Comparison of ENCODE assay signal across 19 cellular contexts in the genomic region with DNA sequence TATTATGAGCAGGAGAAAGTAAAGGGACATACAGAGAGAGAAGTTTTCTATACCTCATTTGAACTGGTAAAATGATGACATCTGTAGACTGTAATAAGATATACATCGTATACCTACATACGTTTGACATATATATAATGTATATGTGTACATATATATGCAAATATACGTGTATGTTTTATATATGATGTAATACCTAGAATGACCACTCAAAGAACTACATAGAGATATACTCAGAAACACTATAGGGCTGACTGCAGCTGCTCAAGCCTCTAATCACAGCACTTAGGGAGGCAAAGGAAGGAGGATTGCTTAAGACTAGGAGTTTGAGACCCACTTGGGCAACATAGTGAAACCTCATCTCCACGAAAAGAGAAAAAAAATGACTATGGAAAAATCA. TPM values are rescaled to one million over a fixed set of nuclear protein-coding genes. Genes with fewer than 3 reads are reported as not detected.
DNase-seq lines count a peak whose midpoint lies in the region; ATAC-seq and TF ChIP-seq lines count a peak whose summit lies in the region.
"Had no signal": no experiment of that assay in that cellular context is flagged by ENCODE, and none has a peak within 500 bp of the region (broad histone marks: within the 10 kb centered on the region; RNA-seq: fewer than 3 reads in every experiment).

No MANE protein-coding gene starts in this region.

- no peaks in the 10 kb centered on the region for H3K9me3 ChIP-seq in adrenal gland (replicated peaks in 1 of 3)

- no peaks in the 10 kb centered on the region for H3K4me1 ChIP-seq in adrenal gland (replicated peaks in 1 of 2)

- peak; percentile 2 for DNase-seq in NOMO-1 treated with DMSO at 0.1 percent for 48 hours (lab: John Stamatoyannopoulos, UW; ENCODE audit: unreplicated experiment)
- DNase-seq in NOMO-1 (lab: John Stamatoyannopoulos, UW; ENCODE audit: unreplicated experiment in 2 of 2), result no peak
- DNase-seq in OCI-M1 (lab: John Stamatoyannopoulos, UW), result peak; percentile 9
- DNase-seq in glutamatergic neuron, result no peak
- no peak for DNase-seq in adrenal gland
- DNase-seq in GM03348 (ENCODE audit: low spot score), result no peak
- no peak for DNase-seq in CD1c-positive myeloid dendritic cell (ENCODE audit: extremely low spot score)
- DNase-seq: C1 segment of cervical spinal cord; CD4-positive, alpha-beta T cell; CD8-positive, alpha-beta memory T cell; DMS 273 treated with DMSO at 0.1 percent for 48 hours; DMS79; EL; GDM1; GM23248; H7; HCEC 1CT had no signal

- intact Hi-C loops in adrenal gland (cut with DNase I), result no loop called here

- H3K27me3 ChIP-seq in adrenal gland, result no peaks in the 10 kb centered on the region

- no peak overlapping the region for H3K27ac Mint-ChIP-seq in glutamatergic neuron (ENCODE audit: unreplicated experiment)
- H3K27ac Mint-ChIP-seq: CD4-positive, alpha-beta T cell; CD8-positive, alpha-beta memory T cell had no signal

- H3K4me1 Mint-ChIP-seq in glutamatergic neuron (ENCODE audit: low read depth, unreplicated experiment), result no peaks in the 10 kb centered on the region
- H3K4me1 Mint-ChIP-seq: CD8-positive, alpha-beta memory T cell had no signal

- 72 to 83% (median 75%) methylated on average over 4 of the region's 4 CpGs for WGBS in adrenal gland, 4 donors

- peak; percentile 56 for ATAC-seq in HG02938 (IDR thresholded peaks at IDR 0.05; ENCODE audit: unreplicated experiment)

- H3K36me3 ChIP-seq in adrenal gland (replicated peaks in 1 of 2), result no peaks in the 10 kb centered on the region

- no peak overlapping the region for H3K27ac ChIP-seq in adrenal gland
- H3K27ac ChIP-seq: GM23248 had no signal

- peaks cover 2% of the 10 kb centered on the region for H3K9me3 Mint-ChIP-seq in glutamatergic neuron (ENCODE audit: unreplicated experiment)
- H3K9me3 Mint-ChIP-seq: CD4-positive, alpha-beta T cell; CD8-positive, alpha-beta memory T cell had no signal

- no peak overlapping the region for H3K4me3 Mint-ChIP-seq in glutamatergic neuron (ENCODE audit: unreplicated experiment)
- H3K4me3 Mint-ChIP-seq: CD4-positive, alpha-beta T cell; CD8-positive, alpha-beta memory T cell had no signal

- TF ChIP-seq CTCF in glutamatergic neuron (IDR thresholded peaks at IDR 0.05; ENCODE audit: partially characterized antibody, unreplicated experiment) (peak; percentile 19), adrenal gland (IDR thresholded peaks at IDR 0.05) (no peak)

- no peak for TF ChIP-seq POLR2A in adrenal gland (IDR thresholded peaks at IDR 0.05)

- no peaks in the 10 kb centered on the region for H3K27me3 Mint-ChIP-seq in glutamatergic neuron (ENCODE audit: unreplicated experiment)
- H3K27me3 Mint-ChIP-seq: CD4-positive, alpha-beta T cell had no signal

- no peaks in the 10 kb centered on the region for H3K36me3 Mint-ChIP-seq in glutamatergic neuron (ENCODE audit: unreplicated experiment)

- no peak overlapping the region for H3K4me3 ChIP-seq in adrenal gland
- H3K4me3 ChIP-seq: GM23248 had no signal

RNA-seq across cellular contexts. Expression of a gene that starts 48.5 kb away (rescaled TPM):
- total RNA-seq in glutamatergic neuron (ENCODE audit: unreplicated experiment) (0.44 TPM), adrenal gland (10 to 100 TPM in 7 of 8 donors, 1 to 10 TPM in 1; 6.8 to 21.3 (median 17.9) TPM)
- 10 to 100 TPM in 1 of 3 donors, 1 to 10 TPM in 2; 2.7 to 12.1 (median 4.7) TPM for polyA plus RNA-seq in adrenal gland
- total RNA-seq: A172 had no signal

Comparison
In these comparisons a context has a peak if more than half of its experiments do, and no peak if none do; other contexts are left out.
1. DNase-seq: peak in NOMO-1 treated with DMSO at 0.1 percent for 48 hours (single experiment) and OCI-M1 (single experiment); none in NOMO-1 (0 of 2), glutamatergic neuron (single experiment), adrenal gland (0 of 7), GM03348 (single experiment) and CD1c-positive myeloid dendritic cell (single experiment).